In the genomic region with DNA sequence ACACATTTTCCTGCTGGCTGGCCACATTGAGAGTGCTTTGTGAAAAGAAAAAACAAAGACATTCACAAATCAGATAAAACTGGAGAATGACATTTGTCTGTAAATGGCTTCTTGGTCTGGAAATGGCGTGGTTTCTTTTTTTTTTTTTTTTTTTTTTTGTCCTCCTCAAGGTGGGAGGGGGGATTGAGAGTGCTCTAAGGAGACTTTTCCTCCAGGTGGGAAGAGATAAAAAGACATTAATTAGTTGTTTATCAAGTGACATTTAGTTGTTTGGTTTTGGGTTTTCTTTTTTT, we compare ENCODE assay signal across 8 cellular contexts. TPM values are rescaled to one million over a fixed set of nuclear protein-coding genes. Genes with fewer than 3 reads are reported as not detected.
DNase-seq lines count a peak whose midpoint lies in the region; FAIRE-seq and TF ChIP-seq lines count a peak whose summit lies in the region.

No MANE protein-coding gene starts in this region.

- DNase-seq in GM13977 (ENCODE audit: low spot score): peak; percentile 32
- DNase-seq in NT2/D1 (ENCODE audit: low read depth, low spot score): no peak
- no peak for DNase-seq in ovary
- DNase-seq in SKM-1 (lab: John Stamatoyannopoulos, UW; ENCODE audit: unreplicated experiment): no peak
- DNase-seq in NCI-H2196 treated with DMSO at 0.1 percent for 48 hours (lab: John Stamatoyannopoulos, UW; ENCODE audit: unreplicated experiment): no peak
- no peak for DNase-seq in stimulated activated CD4-positive, alpha-beta T cell treated with anti-CD3 and anti-CD28 coated beads, Interleukin-12 subunit alpha, Interleukin-12 subunit beta, amount 100 ng/mL, for 4 hours
- no peak for DNase-seq in H54 (ENCODE audit: insufficient read length, low spot score)

- intact Hi-C loops in ovary (cut with DNase I): loop anchor here in 2 of 4 donors (5.0 to 10.0 kb wide), 4 partner anchors 89 to 149 kb away; a partner anchor contains a TSS

- FAIRE-seq in H54 (lab: Jason Lieb, UNC): no peak

- in situ Hi-C loops in GM13977 (cut with MboI; ENCODE audit: low pct_unique_long_range_greater_than_20kb, low sequenced_read_pairs, unreplicated experiment): loop anchor here (10.0 kb wide), 1 partner anchor 92 kb away; a partner anchor contains a TSS

- TF ChIP-seq POLR2A in ovary (IDR thresholded peaks at IDR 0.05): no peak
- TF ChIP-seq POLR2A in H54 (IDR thresholded peaks at IDR 0.05; ENCODE audit: low read depth, low read length): no peak

- H3K27ac ChIP-seq in ectodermal cell (ENCODE audit: insufficient read depth, low read depth, low read length, poor library complexity, severe bottlenecking): no peak overlapping the region
- H3K27ac ChIP-seq in ovary: peak overlapping the region in 1 of 2 donors; percentile 98

- no peak for TF ChIP-seq CTCF in GM13977 (IDR thresholded peaks at IDR 0.05; ENCODE audit: extremely low read depth, insufficient read depth, missing control alignments)
- TF ChIP-seq CTCF in ovary (IDR thresholded peaks at IDR 0.05): no peak

- H3K9ac ChIP-seq in NT2/D1 (ENCODE audit: insufficient read length, low read depth): peak overlapping the region; percentile 80

- peaks cover 5% of the 10 kb centered on the region for H3K4me1 ChIP-seq in NT2/D1 (ENCODE audit: insufficient read depth, insufficient read length)
- peaks cover 46% of the 10 kb centered on the region for H3K4me1 ChIP-seq in ectodermal cell (ENCODE audit: control insufficient read depth, insufficient read depth, low read length)
- peaks cover 7% of the 10 kb centered on the region for H3K4me1 ChIP-seq in ovary (ENCODE audit: insufficient read depth)

- H3K36me3 ChIP-seq in NT2/D1 (ENCODE audit: insufficient read depth, insufficient read length, low read length) (peaks cover 37% of the 10 kb centered on the region), ectodermal cell (ENCODE audit: control insufficient read depth, insufficient read depth, low read length) (no peaks in the 10 kb centered on the region), ovary (no peaks in the 10 kb centered on the region)

- 0 to 5% methylated on average over 1 of the region's 1 CpG for WGBS in ectodermal cell, 2 experiments
- WGBS in ovary, 3 donors: 6 to 11% (median 11%) methylated on average over 1 of the region's 1 CpG

- H3K27me3 ChIP-seq in NT2/D1 (ENCODE audit: insufficient read depth, insufficient read length) (no peaks in the 10 kb centered on the region), ectodermal cell (ENCODE audit: control insufficient read depth, insufficient read depth, low read length, poor library complexity, severe bottlenecking) (peaks cover 4% of the 10 kb centered on the region), ovary (no peaks in the 10 kb centered on the region)

- H3K4me3 ChIP-seq in NT2/D1 (ENCODE audit: insufficient read length, low read depth) (peak overlapping the region; percentile 78), ectodermal cell (ENCODE audit: insufficient read depth, low read depth, low read length) (peak overlapping the region; percentile 67), ovary (peak overlapping the region; percentile 83)

- no peaks in the 10 kb centered on the region for H3K9me3 ChIP-seq in NT2/D1 (ENCODE audit: insufficient read depth, low read length)
- no peaks in the 10 kb centered on the region for H3K9me3 ChIP-seq in ectodermal cell (ENCODE audit: control insufficient read depth, low read length)
- no peaks in the 10 kb centered on the region for H3K9me3 ChIP-seq in ovary

- no peak for TF ChIP-seq EP300 in ovary (IDR thresholded peaks at IDR 0.05)

RNA-seq across cellular contexts. Expression of a gene that starts 40.4 kb away (rescaled TPM):
- polyA plus RNA-seq in ectodermal cell (2013, experiment 1 of 4): 1,487 TPM
- 1,411 TPM for polyA plus RNA-seq in ectodermal cell (2013, experiment 2 of 4)
- polyA plus RNA-seq in ectodermal cell (2013, experiment 3 of 4): 1,350 TPM
- 1,464 TPM for polyA plus RNA-seq in ectodermal cell (2013, experiment 4 of 4)
- total RNA-seq in ovary: 100 to 1,000 TPM; 330 to 852 (median 669) TPM
- polyA plus RNA-seq in ovary: 1,000 to 10,000 TPM in 1 of 2 donors, 100 to 1,000 TPM in 1; 731 to 1,311 TPM

RNA-seq across cellular contexts. Expression of a gene that starts 42.2 kb away (rescaled TPM):
- polyA plus RNA-seq in ectodermal cell (2013, experiment 1 of 4): 6.8 TPM
- polyA plus RNA-seq in ectodermal cell (2013, experiment 2 of 4): 10.7 TPM
- polyA plus RNA-seq in ectodermal cell (2013, experiment 3 of 4): 6.1 TPM
- 7.3 TPM for polyA plus RNA-seq in ectodermal cell (2013, experiment 4 of 4)
- under 1 TPM in 5 of 7 donors, not detected in 2; 0.12 to 0.37 (median 0.18) TPM for total RNA-seq in ovary
- under 1 TPM; 0.10 to 0.22 TPM for polyA plus RNA-seq in ovary
